2 cellular contexts compared by ENCODE assay signal in genomic region chr11:69657911-69658605, GRCh38.
TF ChIP-seq lines count a peak whose summit lies in the region.

No MANE protein-coding gene starts in this region.

TF ChIP-seq in SK-N-SH, 30 proteins besides CTCF, POLR2A, EP300 and RAD21 (continued from another document):
- TF ChIP-seq, protein P1, sequence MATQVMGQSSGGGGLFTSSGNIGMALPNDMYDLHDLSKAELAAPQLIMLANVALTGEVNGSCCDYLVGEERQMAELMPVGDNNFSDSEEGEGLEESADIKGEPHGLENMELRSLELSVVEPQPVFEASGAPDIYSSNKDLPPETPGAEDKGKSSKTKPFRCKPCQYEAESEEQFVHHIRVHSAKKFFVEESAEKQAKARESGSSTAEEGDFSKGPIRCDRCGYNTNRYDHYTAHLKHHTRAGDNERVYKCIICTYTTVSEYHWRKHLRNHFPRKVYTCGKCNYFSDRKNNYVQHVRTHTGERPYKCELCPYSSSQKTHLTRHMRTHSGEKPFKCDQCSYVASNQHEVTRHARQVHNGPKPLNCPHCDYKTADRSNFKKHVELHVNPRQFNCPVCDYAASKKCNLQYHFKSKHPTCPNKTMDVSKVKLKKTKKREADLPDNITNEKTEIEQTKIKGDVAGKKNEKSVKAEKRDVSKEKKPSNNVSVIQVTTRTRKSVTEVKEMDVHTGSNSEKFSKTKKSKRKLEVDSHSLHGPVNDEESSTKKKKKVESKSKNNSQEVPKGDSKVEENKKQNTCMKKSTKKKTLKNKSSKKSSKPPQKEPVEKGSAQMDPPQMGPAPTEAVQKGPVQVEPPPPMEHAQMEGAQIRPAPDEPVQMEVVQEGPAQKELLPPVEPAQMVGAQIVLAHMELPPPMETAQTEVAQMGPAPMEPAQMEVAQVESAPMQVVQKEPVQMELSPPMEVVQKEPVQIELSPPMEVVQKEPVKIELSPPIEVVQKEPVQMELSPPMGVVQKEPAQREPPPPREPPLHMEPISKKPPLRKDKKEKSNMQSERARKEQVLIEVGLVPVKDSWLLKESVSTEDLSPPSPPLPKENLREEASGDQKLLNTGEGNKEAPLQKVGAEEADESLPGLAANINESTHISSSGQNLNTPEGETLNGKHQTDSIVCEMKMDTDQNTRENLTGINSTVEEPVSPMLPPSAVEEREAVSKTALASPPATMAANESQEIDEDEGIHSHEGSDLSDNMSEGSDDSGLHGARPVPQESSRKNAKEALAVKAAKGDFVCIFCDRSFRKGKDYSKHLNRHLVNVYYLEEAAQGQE (IDR thresholded peaks at IDR 0.05; ENCODE audit: low read depth, low read length), result no peak
- TF ChIP-seq TAF1 (IDR thresholded peaks at IDR 0.05; ENCODE audit: borderline replicate concordance, low read depth, low read length) (no peak), YY1 (IDR thresholded peaks at IDR 0.05; ENCODE audit: low read depth) (no peak), ELF1 (IDR thresholded peaks at IDR 0.05) (no peak), JUND (IDR thresholded peaks at IDR 0.05) (no peak), EZH2phosphoT487 (IDR thresholded peaks at IDR 0.05; ENCODE audit: borderline replicate concordance, low read depth) (no peak), FOXM1 (IDR thresholded peaks at IDR 0.05; ENCODE audit: low read depth) (no peak), GATA2 (CRISPR knock-in tag; IDR thresholded peaks at IDR 0.05) (no peak), NFIC (IDR thresholded peaks at IDR 0.05; ENCODE audit: borderline replicate concordance) (no peak), GABPA (IDR thresholded peaks at IDR 0.05; ENCODE audit: low read depth) (no peak), SIN3A (IDR thresholded peaks at IDR 0.05; ENCODE audit: borderline replicate concordance, low read depth, low read length) (no peak), USF1 (IDR thresholded peaks at IDR 0.05; ENCODE audit: borderline replicate concordance, low read depth) (no peak), TEAD4 (IDR thresholded peaks at IDR 0.05; ENCODE audit: borderline replicate concordance, insufficient read depth) (no peak), IRF3 (IDR thresholded peaks at IDR 0.05; ENCODE audit: low read depth, low read length) (no peak)

TF ChIP-seq in SK-N-SH treated with all-trans-retinoic acid at 6 μM for 48 hours, 23 proteins besides CTCF, POLR2A, EP300 and RAD21 (continued from another document):
- TF ChIP-seq, protein P2, sequence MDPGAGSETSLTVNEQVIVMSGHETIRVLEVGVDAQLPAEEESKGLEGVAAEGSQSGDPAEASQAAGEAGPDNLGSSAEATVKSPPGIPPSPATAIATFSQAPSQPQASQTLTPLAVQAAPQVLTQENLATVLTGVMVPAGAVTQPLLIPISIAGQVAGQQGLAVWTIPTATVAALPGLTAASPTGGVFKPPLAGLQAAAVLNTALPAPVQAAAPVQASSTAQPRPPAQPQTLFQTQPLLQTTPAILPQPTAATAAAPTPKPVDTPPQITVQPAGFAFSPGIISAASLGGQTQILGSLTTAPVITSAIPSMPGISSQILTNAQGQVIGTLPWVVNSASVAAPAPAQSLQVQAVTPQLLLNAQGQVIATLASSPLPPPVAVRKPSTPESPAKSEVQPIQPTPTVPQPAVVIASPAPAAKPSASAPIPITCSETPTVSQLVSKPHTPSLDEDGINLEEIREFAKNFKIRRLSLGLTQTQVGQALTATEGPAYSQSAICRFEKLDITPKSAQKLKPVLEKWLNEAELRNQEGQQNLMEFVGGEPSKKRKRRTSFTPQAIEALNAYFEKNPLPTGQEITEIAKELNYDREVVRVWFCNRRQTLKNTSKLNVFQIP (CRISPR knock-in tag; IDR thresholded peaks at IDR 0.05; ENCODE audit: borderline replicate concordance, low read depth), result no peak
- no peak for TF ChIP-seq CREB5 (CRISPR knock-in tag; IDR thresholded peaks at IDR 0.05; ENCODE audit: low read depth)
- no peak for TF ChIP-seq ZFP3 (CRISPR knock-in tag; IDR thresholded peaks at IDR 0.05)
